In the genomic region with DNA sequence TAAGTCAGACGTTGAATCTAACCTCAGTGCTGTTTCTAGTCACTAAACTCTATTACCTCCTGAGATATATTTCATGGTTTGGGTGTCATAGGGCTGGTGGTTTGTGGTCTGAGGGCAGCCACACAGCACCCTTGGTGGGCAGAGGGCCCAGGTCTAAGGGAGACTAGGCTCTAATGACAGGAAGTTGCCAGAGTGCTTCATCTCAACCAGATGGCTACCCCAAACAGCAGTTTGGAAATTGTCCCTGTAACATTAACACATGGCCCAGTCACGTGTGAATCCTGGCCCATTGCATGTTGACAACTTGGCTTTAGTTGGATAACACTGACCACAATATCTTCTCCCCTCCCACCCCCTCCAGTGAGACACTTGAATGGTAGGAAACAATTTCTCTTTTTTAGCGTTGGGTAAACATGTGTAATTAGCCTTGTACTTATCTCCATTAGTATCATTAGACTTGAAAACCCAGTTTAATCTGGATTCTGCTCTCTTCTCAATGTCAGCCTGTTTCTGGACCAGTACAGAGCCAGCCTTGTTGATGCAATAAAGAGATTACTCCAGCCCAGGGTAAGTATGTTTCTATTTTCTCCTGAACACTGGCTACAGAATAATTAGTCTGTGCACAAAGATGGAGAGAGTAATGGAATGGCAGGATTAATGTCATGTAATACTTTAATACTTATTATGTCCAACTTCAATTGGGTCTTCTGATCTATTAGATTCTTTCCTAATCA, we compare ENCODE assay signal across 8 cellular contexts.
A peak's percentile ranks its signal among the peaks of the same experiment; 100 is the strongest.
DNase-seq lines count a peak whose midpoint lies in the region; ATAC-seq lines count a peak whose summit lies in the region.
"Had no signal": no experiment of that assay in that cellular context is flagged by ENCODE, and none has a peak within 500 bp of the region (broad histone marks: within the 10 kb centered on the region; RNA-seq: fewer than 3 reads in every experiment).

No MANE protein-coding gene starts in this region.

- peaks cover 0 to 3% (median 0%) of the 10 kb centered on the region in 3 experiments for H3K36me3 ChIP-seq in naive thymus-derived CD4-positive, alpha-beta T cell (ENCODE audit: control insufficient read depth in 2 of 3, insufficient read depth in 3 of 3, low read length in 3 of 3)

- H3K4me3 Mint-ChIP-seq in naive thymus-derived CD4-positive, alpha-beta T cell = no peak overlapping the region
- H3K4me3 Mint-ChIP-seq in activated CD4-positive, alpha-beta T cell treated with anti-CD3 and anti-CD28 coated beads, Interleukin-2, amount 10 ng/mL, durations not matched to agents 24 days and 14 days = no peak overlapping the region

- H3K9me3 ChIP-seq in naive thymus-derived CD4-positive, alpha-beta T cell (ENCODE audit: control insufficient read depth in 2 of 3, low read length in 3 of 3) = no peaks in the 10 kb centered on the region

- H3K27ac ChIP-seq in naive thymus-derived CD4-positive, alpha-beta T cell (ENCODE audit: low read depth, low read length) = no peak overlapping the region

- POLR2A ChIA-PET in naive thymus-derived CD4-positive, alpha-beta T cell (lab: Charles Lee) = interaction anchor here (0.7 kb wide), 1 partner anchor 47 kb away, joined by 4 read pairs; no protein-coding TSS in a partner anchor

- ATAC-seq in GM18870 (IDR thresholded peaks at IDR 0.05; ENCODE audit: unreplicated experiment) = peak; percentile 89
- peak; percentile 91 for ATAC-seq in HG03108 (IDR thresholded peaks at IDR 0.05; ENCODE audit: unreplicated experiment)
- peak; percentile 44 for ATAC-seq in naive thymus-derived CD4-positive, alpha-beta T cell

- no peaks in the 10 kb centered on the region for H3K4me1 ChIP-seq in naive thymus-derived CD4-positive, alpha-beta T cell (ENCODE audit: control insufficient read depth in 2 of 2, insufficient read depth in 2 of 2, low read length in 2 of 2)

- no peak overlapping the region for H3K27ac Mint-ChIP-seq in naive thymus-derived CD4-positive, alpha-beta T cell
- H3K27ac Mint-ChIP-seq in activated CD4-positive, alpha-beta T cell treated with anti-CD3 and anti-CD28 coated beads, Interleukin-2, amount 10 ng/mL, durations not matched to agents 24 days and 14 days = no peak overlapping the region

- CTCF ChIA-PET in naive thymus-derived CD4-positive, alpha-beta T cell (lab: Charles Lee) = no interaction called here

- H3K27me3 ChIP-seq in naive thymus-derived CD4-positive, alpha-beta T cell (ENCODE audit: control insufficient read depth in 2 of 2, insufficient read depth in 2 of 2, low read length in 2 of 2) = no peaks in the 10 kb centered on the region

- H3K36me3 Mint-ChIP-seq in naive thymus-derived CD4-positive, alpha-beta T cell = peaks cover 0 to 64% (median 34%) of the 10 kb centered on the region in 5 donors
- no peaks in the 10 kb centered on the region for H3K36me3 Mint-ChIP-seq in activated CD4-positive, alpha-beta T cell treated with anti-CD3 and anti-CD28 coated beads, Interleukin-2, amount 10 ng/mL, durations not matched to agents 24 days and 14 days (ENCODE audit: low read depth)

- H3K27me3 Mint-ChIP-seq in naive thymus-derived CD4-positive, alpha-beta T cell = no peaks in the 10 kb centered on the region
- no peaks in the 10 kb centered on the region for H3K27me3 Mint-ChIP-seq in activated CD4-positive, alpha-beta T cell treated with anti-CD3 and anti-CD28 coated beads, Interleukin-2, amount 10 ng/mL, durations not matched to agents 24 days and 14 days

- no peak overlapping the region for H3K4me3 ChIP-seq in naive thymus-derived CD4-positive, alpha-beta T cell (ENCODE audit: low read length)

- H3K9me3 Mint-ChIP-seq in naive thymus-derived CD4-positive, alpha-beta T cell = peaks cover 0 to 3% (median 0%) of the 10 kb centered on the region in 11 donors
- H3K9me3 Mint-ChIP-seq in activated CD4-positive, alpha-beta T cell treated with anti-CD3 and anti-CD28 coated beads, Interleukin-2, amount 10 ng/mL, durations not matched to agents 24 days and 14 days = no peaks in the 10 kb centered on the region

- DNase-seq in NOMO-1 (lab: John Stamatoyannopoulos, UW; ENCODE audit: unreplicated experiment in 2 of 2) (peak; percentile 84 to 92), amniotic stem cell (lab: John Stamatoyannopoulos, UW) (no peak), AG08396 (ENCODE audit: low spot score) (no peak)
- DNase-seq in naive thymus-derived CD4-positive, alpha-beta T cell = no peak
- no peak for DNase-seq in activated CD4-positive, alpha-beta T cell treated with anti-CD3 and anti-CD28 coated beads, Interleukin-2, amount 10 ng/mL, durations not matched to agents 24 days and 14 days
- DNase-seq: activated effector memory CD4-positive, alpha-beta T cell treated with anti-CD3 and anti-CD28 coated beads, Interleukin-2, amount 50 U/mL, for 16 hours had no signal

- H3K4me1 Mint-ChIP-seq in naive thymus-derived CD4-positive, alpha-beta T cell = peaks cover 0 to 4% (median 0%) of the 10 kb centered on the region in 7 donors
- H3K4me1 Mint-ChIP-seq in activated CD4-positive, alpha-beta T cell treated with anti-CD3 and anti-CD28 coated beads, Interleukin-2, amount 10 ng/mL, durations not matched to agents 24 days and 14 days = peaks cover 3% of the 10 kb centered on the region

- intact Hi-C loops in naive thymus-derived CD4-positive, alpha-beta T cell (cut with micrococcal nuclease) = no loop called here
- intact Hi-C loops in activated CD4-positive, alpha-beta T cell treated with anti-CD3 and anti-CD28 coated beads, Interleukin-2, amount 10 ng/mL, durations not matched to agents 24 days and 14 days (cut with micrococcal nuclease) = no loop called here

Comparison
In these comparisons a context has a peak if more than half of its experiments do, and no peak if none do; other contexts are left out.
1. DNase-seq: peak in NOMO-1 (2 of 2); none in naive thymus-derived CD4-positive, alpha-beta T cell (0 of 9), amniotic stem cell (single experiment), activated CD4-positive, alpha-beta T cell treated with anti-CD3 and anti-CD28 coated beads, Interleukin-2, amount 10 ng/mL, durations not matched to agents 24 days and 14 days (single experiment) and AG08396 (single experiment).
2. Peak in every context shown above with its lines, with median percentiles within 50 percentile points of each other: ATAC-seq.